In the genomic region with DNA sequence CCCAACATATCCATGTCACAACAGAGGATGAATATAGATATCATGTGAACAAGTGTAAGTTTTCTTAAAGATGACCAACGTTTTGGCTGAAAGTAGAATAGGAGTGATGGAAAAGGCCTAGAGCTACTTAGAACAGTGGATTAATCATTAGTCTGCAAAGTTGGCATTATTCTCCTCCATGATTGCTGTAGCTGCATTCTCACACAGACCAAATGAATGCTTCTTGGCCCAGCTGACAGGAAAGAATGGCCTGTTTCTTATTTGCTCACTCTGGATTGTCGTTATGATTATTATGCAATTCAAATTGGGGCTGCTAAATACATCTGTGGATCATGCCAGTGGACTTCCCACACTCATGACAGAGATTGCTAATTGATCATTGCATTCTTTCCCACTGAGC, we compare ENCODE assay signal across 27 cellular contexts.
"Had no signal": no experiment of that assay in that cellular context is flagged by ENCODE, and none has a peak within 500 bp of the region (broad histone marks: within the 10 kb centered on the region; RNA-seq: fewer than 3 reads in every experiment).

No MANE protein-coding gene starts in this region.

- ATAC-seq: esophagus mucosa; gastrocnemius medialis; left cardiac atrium; left lung; mucosa of descending colon; natural killer cell treated with Interleukin-12 subunit alpha and Interleukin-12 subunit beta and Interleukin-15 and Interleukin-18, amount 100 ng/mL, for 72 hours; pancreas; stimulated activated memory B cell treated with anti-CD40 and anti-IgM and Interleukin-4, amounts not matched to agents 10 μg/mL and 1 μg/mL and 100 μg/mL, for 72 hours; stimulated activated naive CD8-positive, alpha-beta T cell treated with anti-CD3 and anti-CD28 coated beads, Interleukin-15, Interleukin-2, amounts not matched to agents 100 U/mL and 50 U/mL, for 24 hours had no signal

- H3K36me3 ChIP-seq: gastrocnemius medialis, left lung, neutrophil, pancreas, right atrium auricular region, sigmoid colon, spleen, tibial nerve, upper lobe of left lung, uterus had no signal

- H3K4me1 ChIP-seq: gastrocnemius medialis, left lung, pancreas, right atrium auricular region, sigmoid colon, spleen, testis, tibial nerve, upper lobe of left lung, uterus had no signal

- H3K27me3 ChIP-seq: dorsolateral prefrontal cortex, gastrocnemius medialis, left lung, neutrophil, pancreas, right atrium auricular region, sigmoid colon, spleen, testis, tibial nerve, upper lobe of left lung, uterus had no signal

- H3K4me3 ChIP-seq: dorsolateral prefrontal cortex, gastrocnemius medialis, left lung, mucosa of descending colon, pancreas, right atrium auricular region, sigmoid colon, skin epidermis, spleen, testis, tibial nerve, upper lobe of left lung, uterus had no signal

- H3K9me3 ChIP-seq: gastrocnemius medialis, mucosa of descending colon, neutrophil, pancreas, right atrium auricular region, testis, tibial nerve, upper lobe of left lung, uterus had no signal

- DNase-seq: dorsolateral prefrontal cortex; effector CD4-positive, alpha-beta T cell; gastrocnemius medialis; head of caudate nucleus; kidney; left cardiac atrium; left lung; mesenchymal stem cell; mucosa of descending colon; naive B cell; pancreas; sigmoid colon; spleen; stimulated activated CD4-positive, alpha-beta T cell treated with anti-CD3 and anti-CD28 coated beads, Interleukin-4, amount 100 ng/mL, for 4 hours; stimulated activated naive CD8-positive, alpha-beta T cell treated with anti-CD3 and anti-CD28 coated beads, Interleukin-15, Interleukin-2, amounts not matched to agents 100 U/mL and 50 U/mL, for 24 hours; substantia nigra; testis; upper lobe of left lung; uterus had no signal

- H3K27ac ChIP-seq: dorsolateral prefrontal cortex, epithelial cell of prostate, gastrocnemius medialis, left lung, neutrophil, pancreas, right atrium auricular region, sigmoid colon, skin epidermis, spleen, testis, tibial nerve, upper lobe of left lung, uterus had no signal
